Comparison of ENCODE assay signal across 2 cellular contexts in genomic region chr12:84805474-84805858, GRCh38.
TF ChIP-seq lines count a peak whose summit lies in the region.

No MANE protein-coding gene starts in this region.

TF ChIP-seq in GM23338, 12 proteins besides CTCF, POLR2A, EP300 and RAD21 (continued from another document):
- TF ChIP-seq REST (IDR thresholded peaks at IDR 0.05; ENCODE audit: unreplicated experiment), result no peak

TF ChIP-seq in WTC11, 78 proteins besides CTCF, POLR2A, EP300 and RAD21 (continued from another document and continues in another):
- TF ChIP-seq AFF4 (CRISPR knock-in tag; IDR thresholded peaks at IDR 0.05; ENCODE audit: borderline replicate concordance) (peak; percentile 40; the same call in 1 of the 2 replicates), NFYB (CRISPR knock-in tag; conservative IDR thresholded peaks at IDR 0.05; ENCODE audit: low read depth) (no peak), GRHL2 (CRISPR knock-in tag; IDR thresholded peaks at IDR 0.05; ENCODE audit: insufficient replicate concordance, severe bottlenecking) (no peak), ATF6 (CRISPR knock-in tag; IDR thresholded peaks at IDR 0.05) (no peak), ZNF532 (CRISPR knock-in tag; IDR thresholded peaks at IDR 0.05; ENCODE audit: borderline replicate concordance) (no peak), E2F4 (CRISPR knock-in tag; IDR thresholded peaks at IDR 0.05; ENCODE audit: borderline replicate concordance, low read depth) (no peak), USF2 (CRISPR knock-in tag; IDR thresholded peaks at IDR 0.05) (0 out of 2 replicates have a peak, but pooled peaks have one; percentile 9), MAX (CRISPR knock-in tag; IDR thresholded peaks at IDR 0.05) (peak; percentile 24; the same call in 1 of the 2 replicates), ELF4 (CRISPR knock-in tag; IDR thresholded peaks at IDR 0.05; ENCODE audit: low read depth) (no peak), FOXK1 (CRISPR knock-in tag; IDR thresholded peaks at IDR 0.05) (0 out of 2 replicates have a peak, but pooled peaks have one; percentile 57), SMAD4 (CRISPR knock-in tag; IDR thresholded peaks at IDR 0.05) (no peak), ZNF423 (CRISPR knock-in tag; IDR thresholded peaks at IDR 0.05) (no peak), ATF2 (CRISPR knock-in tag; IDR thresholded peaks at IDR 0.05; ENCODE audit: borderline replicate concordance, low read depth) (no peak), FOXP1 (CRISPR knock-in tag; IDR thresholded peaks at IDR 0.05; ENCODE audit: borderline replicate concordance) (no peak), AR (CRISPR knock-in tag; IDR thresholded peaks at IDR 0.05) (no peak), ZNF396 (CRISPR knock-in tag; IDR thresholded peaks at IDR 0.05; ENCODE audit: borderline replicate concordance) (no peak), MYBL2 (CRISPR knock-in tag; IDR thresholded peaks at IDR 0.05) (no peak), ZNF281 (CRISPR knock-in tag; IDR thresholded peaks at IDR 0.05) (0 out of 2 replicates have a peak, but pooled peaks have one; percentile 53), SMAD3 (CRISPR knock-in tag; IDR thresholded peaks at IDR 0.05; ENCODE audit: borderline replicate concordance) (no peak), TEAD4 (CRISPR knock-in tag; IDR thresholded peaks at IDR 0.05) (no peak), ZBTB43 (CRISPR knock-in tag; IDR thresholded peaks at IDR 0.05) (peak; percentile 70; the same call in 1 of the 2 replicates), MLX (CRISPR knock-in tag; IDR thresholded peaks at IDR 0.05) (no peak), CBFB (CRISPR knock-in tag; IDR thresholded peaks at IDR 0.05; ENCODE audit: low read depth) (0 out of 2 replicates have a peak, but pooled peaks have one; percentile 53), RELA (CRISPR knock-in tag; IDR thresholded peaks at IDR 0.05; ENCODE audit: borderline replicate concordance) (no peak), E2F1 (CRISPR knock-in tag; IDR thresholded peaks at IDR 0.05) (peak; percentile 61; the same call in 1 of the 2 replicates)
